ENCODE assay signal across 28 cellular contexts in genomic region chr10:8978100-8978499, GRCh38.
"Had no signal": no experiment of that assay in that cellular context is flagged by ENCODE, and none has a peak within 500 bp of the region (broad histone marks: within the 10 kb centered on the region; RNA-seq: fewer than 3 reads in every experiment).

No MANE protein-coding gene starts in this region.

- H3K27me3 ChIP-seq: left lung, ovary, sigmoid colon, tibial nerve, upper lobe of left lung had no signal

- H3K4me1 ChIP-seq: left lung, lower lobe of right lung, prostate gland, sigmoid colon, spleen, tibial nerve, upper lobe of left lung had no signal

- H3K27ac ChIP-seq: left lung, lower lobe of right lung, ovary, prostate gland, sigmoid colon, spleen, tibial nerve, upper lobe of left lung had no signal

- DNase-seq: hypothalamus; immature natural killer cell; kidney; left colon; left lung; lower lobe of right lung; midbrain; mucosa of descending colon; naive thymus-derived CD4-positive, alpha-beta T cell; ovary; posterior cingulate gyrus; retina; right cardiac atrium; sigmoid colon; small intestine; spleen; stimulated activated CD4-positive, alpha-beta T cell treated with anti-CD3 and anti-CD28 coated beads, Interleukin-1b, Interleukin-23, amount 100 ng/mL, for 48 hours; stimulated activated CD4-positive, alpha-beta T cell treated with anti-CD3 and anti-CD28 coated beads, Interleukin-2, amount 100 ng/mL, for 48 hours; stimulated activated CD4-positive, alpha-beta T cell treated with anti-CD3 and anti-CD28 coated beads, Interleukin-4, amount 100 ng/mL, for 4 hours; stimulated activated CD8-positive, alpha-beta memory T cell treated with anti-CD3 and anti-CD28 coated beads, Interleukin-4, amount 100 ng/mL, for 48 hours; stimulated activated naive CD4-positive, alpha-beta T cell treated with Interleukin-2 at 50 U/mL for 16 hours; stimulated activated naive CD8-positive, alpha-beta T cell treated with anti-CD3 and anti-CD28 coated beads, Interleukin-15, amount 100 ng/mL, for 72 hours; substantia nigra; upper lobe of left lung had no signal

- ATAC-seq: left colon; left lung; lower lobe of right lung; mucosa of descending colon; naive thymus-derived CD4-positive, alpha-beta T cell; natural killer cell treated with Interleukin-12 subunit alpha and Interleukin-12 subunit beta and Interleukin-15 and Interleukin-18, amount 100 ng/mL, for 72 hours; right cardiac atrium; stimulated activated memory B cell treated with anti-CD40 and anti-IgM and Interleukin-4, amounts not matched to agents 10 μg/mL and 1 μg/mL and 100 μg/mL, for 72 hours; stimulated activated naive CD8-positive, alpha-beta T cell treated with anti-CD3 and anti-CD28 coated beads, Interleukin-15, amount 100 ng/mL, for 72 hours had no signal

- H3K4me3 ChIP-seq: left lung, lower lobe of right lung, mucosa of descending colon, ovary, prostate gland, sigmoid colon, spleen, tibial nerve, upper lobe of left lung had no signal

- H3K9me3 ChIP-seq: left lung, lower lobe of right lung, mucosa of descending colon, ovary, prostate gland, sigmoid colon, spleen, tibial nerve, upper lobe of left lung had no signal

- H3K36me3 ChIP-seq: left lung, lower lobe of right lung, ovary, prostate gland, sigmoid colon, spleen, tibial nerve, upper lobe of left lung had no signal
